27 cellular contexts compared by ENCODE assay signal in genomic region chr1:30491831-30492230, GRCh38.
"Had no signal": no experiment of that assay in that cellular context is flagged by ENCODE, and none has a peak within 500 bp of the region (broad histone marks: within the 10 kb centered on the region; RNA-seq: fewer than 3 reads in every experiment).

No MANE protein-coding gene starts in this region.

- H3K36me3 Mint-ChIP-seq: immature natural killer cell; mesothelial cell of epicardium; naive B cell; natural killer cell; neural progenitor cell; stimulated activated memory B cell treated with anti-CD40 and anti-IgM and Interleukin-4, amounts not matched to agents 10 μg/mL and 1 μg/mL and 100 μg/mL, for 72 hours had no signal

- H3K4me1 Mint-ChIP-seq: immature natural killer cell; mesothelial cell of epicardium; naive B cell; natural killer cell; nephron progenitor cell; neural progenitor cell; stimulated activated memory B cell treated with anti-CD40 and anti-IgM and Interleukin-4, amounts not matched to agents 10 μg/mL and 1 μg/mL and 100 μg/mL, for 72 hours; stimulated activated naive CD8-positive, alpha-beta T cell treated with anti-CD3 and anti-CD28 coated beads, Interleukin-15, amount 100 ng/mL, for 72 hours had no signal

- H3K4me2 ChIP-seq: neural progenitor cell, smooth muscle cell had no signal

- H3K36me3 ChIP-seq: heart left ventricle, left ventricle myocardium inferior, neural progenitor cell, ovary, prostate gland, right lobe of liver, tibial nerve, upper lobe of right lung had no signal

- H3K9ac ChIP-seq: neural progenitor cell had no signal

- DNase-seq: heart left ventricle; hypothalamus; immature natural killer cell; islet precursor cell; left ventricle myocardium inferior; mesendoderm; naive B cell; natural killer cell; nephron progenitor cell; right lobe of liver; stimulated activated CD4-positive, alpha-beta T cell treated with anti-CD3 and anti-CD28 coated beads, Interleukin-1b, Interleukin-23, amount 100 ng/mL, for 48 hours; stimulated activated CD4-positive, alpha-beta T cell treated with anti-CD3 and anti-CD28 coated beads, Interleukin-2, amount 100 ng/mL, for 48 hours; stimulated activated CD4-positive, alpha-beta T cell treated with anti-CD3 and anti-CD28 coated beads, Interleukin-4, amount 100 ng/mL, for 4 hours; stimulated activated CD8-positive, alpha-beta memory T cell treated with anti-CD3 and anti-CD28 coated beads, Interleukin-4, amount 100 ng/mL, for 48 hours; stimulated activated naive CD4-positive, alpha-beta T cell treated with Interleukin-2 at 50 U/mL for 16 hours; stimulated activated naive CD8-positive, alpha-beta T cell treated with anti-CD3 and anti-CD28 coated beads, Interleukin-15, amount 100 ng/mL, for 72 hours; substantia nigra; upper lobe of right lung had no signal

- H3K27ac ChIP-seq: heart left ventricle, left ventricle myocardium inferior, neural progenitor cell, ovary, prostate gland, right lobe of liver, tibial nerve, upper lobe of right lung had no signal

- H3K27me3 ChIP-seq: heart left ventricle, neural progenitor cell, ovary, right lobe of liver, tibial nerve, upper lobe of right lung had no signal

- H3K4me3 Mint-ChIP-seq: immature natural killer cell; mesothelial cell of epicardium; naive B cell; natural killer cell; nephron progenitor cell; neural progenitor cell; stimulated activated memory B cell treated with anti-CD40 and anti-IgM and Interleukin-4, amounts not matched to agents 10 μg/mL and 1 μg/mL and 100 μg/mL, for 72 hours; stimulated activated naive CD8-positive, alpha-beta T cell treated with anti-CD3 and anti-CD28 coated beads, Interleukin-15, amount 100 ng/mL, for 72 hours had no signal

- FAIRE-seq: urothelium cell line had no signal

- H3K4me1 ChIP-seq: heart left ventricle, left ventricle myocardium inferior, neural progenitor cell, prostate gland, right lobe of liver, tibial nerve, upper lobe of right lung had no signal

- H3K9me3 ChIP-seq: heart left ventricle, ovary, prostate gland, right lobe of liver, upper lobe of right lung had no signal

- H3K4me3 ChIP-seq: heart left ventricle, left ventricle myocardium inferior, lung, neural progenitor cell, ovary, prostate gland, right lobe of liver, smooth muscle cell, tibial nerve, upper lobe of right lung had no signal

- ATAC-seq: heart left ventricle; natural killer cell; stimulated activated memory B cell treated with anti-CD40 and anti-IgM and Interleukin-4, amounts not matched to agents 10 μg/mL and 1 μg/mL and 100 μg/mL, for 72 hours; stimulated activated naive CD8-positive, alpha-beta T cell treated with anti-CD3 and anti-CD28 coated beads, Interleukin-15, amount 100 ng/mL, for 72 hours had no signal

- H3K9me3 Mint-ChIP-seq: immature natural killer cell, natural killer cell had no signal

- H3K27me3 Mint-ChIP-seq: stimulated activated memory B cell treated with anti-CD40 and anti-IgM and Interleukin-4, amounts not matched to agents 10 μg/mL and 1 μg/mL and 100 μg/mL, for 72 hours; stimulated activated naive CD8-positive, alpha-beta T cell treated with anti-CD3 and anti-CD28 coated beads, Interleukin-15, amount 100 ng/mL, for 72 hours had no signal

- H3K27ac Mint-ChIP-seq: immature natural killer cell; mesothelial cell of epicardium; naive B cell; natural killer cell; nephron progenitor cell; neural progenitor cell; stimulated activated memory B cell treated with anti-CD40 and anti-IgM and Interleukin-4, amounts not matched to agents 10 μg/mL and 1 μg/mL and 100 μg/mL, for 72 hours; stimulated activated naive CD8-positive, alpha-beta T cell treated with anti-CD3 and anti-CD28 coated beads, Interleukin-15, amount 100 ng/mL, for 72 hours had no signal

- H2AFZ ChIP-seq: neural progenitor cell had no signal
